25 cellular contexts compared by ENCODE assay signal in the genomic region with DNA sequence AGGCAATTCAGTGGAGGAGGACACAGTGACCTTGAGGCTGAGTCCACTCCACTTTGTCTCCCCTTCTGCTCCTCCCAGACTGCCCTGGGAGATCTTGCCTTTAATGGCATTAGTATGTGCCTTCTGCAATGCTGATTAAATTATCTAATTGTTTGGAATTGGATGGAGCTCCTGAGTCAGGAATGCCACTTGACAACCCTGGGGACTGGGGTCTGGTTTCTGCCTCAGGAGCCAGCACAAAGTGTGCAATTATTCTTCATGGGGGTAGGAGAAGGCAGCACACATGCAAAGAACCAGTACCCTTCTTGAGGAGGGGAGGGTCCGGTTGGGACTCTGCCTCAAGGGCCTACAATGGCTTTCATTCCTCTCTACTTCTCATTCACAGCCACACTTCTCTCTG. TPM values are rescaled to one million over a fixed set of nuclear protein-coding genes. Genes with fewer than 3 reads are reported as not detected.
DNase-seq lines count a peak whose midpoint lies in the region; ATAC-seq and TF ChIP-seq lines count a peak whose summit lies in the region.
"Had no signal": no experiment of that assay in that cellular context is flagged by ENCODE, and none has a peak within 500 bp of the region (broad histone marks: within the 10 kb centered on the region; RNA-seq: fewer than 3 reads in every experiment).

No MANE protein-coding gene starts in this region.

- peaks cover 10% of the 10 kb centered on the region; the same call in 1 of the 2 replicates for H3K36me3 Mint-ChIP-seq in HFFc6 (ENCODE audit: low read depth)
- H3K36me3 Mint-ChIP-seq in naive thymus-derived CD8-positive, alpha-beta T cell, result peaks cover 0 to 2% (median 0%) of the 10 kb centered on the region in 3 donors
- H3K36me3 Mint-ChIP-seq: CD14-positive monocyte had no signal

- no peak overlapping the region for H2BK15ac ChIP-seq in mesendoderm (replicated peaks; ENCODE audit: low read depth)

- POLR2A ChIA-PET in naive thymus-derived CD8-positive, alpha-beta T cell (lab: Charles Lee), result no interaction called here

- no peak overlapping the region for H3K18ac ChIP-seq in mesendoderm (ENCODE audit: low read length)

- DNase-seq in HFFc6 (no peak), NCI-H82 treated with DMSO at 0.1 percent for 48 hours (lab: John Stamatoyannopoulos, UW; ENCODE audit: unreplicated experiment) (peak; percentile 30), mesendoderm (no peak), ACHN (no peak), DMS 273 (lab: John Stamatoyannopoulos, UW; ENCODE audit: unreplicated experiment) (no peak)
- no peak for DNase-seq in naive thymus-derived CD8-positive, alpha-beta T cell
- DNase-seq: CD8-positive, alpha-beta memory T cell; DMS79 treated with DMSO at 0.1 percent for 48 hours; GM23248; H7; Karpas-422; MV-4-11; NCI-H1105; NCI-H1436 treated with DMSO at 0.1 percent for 48 hours; NCI-H1930; NCI-H446; NCI-H524 treated with DMSO at 0.1 percent for 48 hours; NCI-H774; SHP77 had no signal

- in situ Hi-C loops in ACHN (cut with HindIII; ENCODE audit: low pct_ligation_motif_present, low pct_unique_long_range_greater_than_20kb, low sequenced_read_pairs), result no loop called here

- H3K4me3 Mint-ChIP-seq in HFFc6, result peak overlapping the region; percentile 11; the same call in 1 of the 2 replicates
- no peak overlapping the region for H3K4me3 Mint-ChIP-seq in naive thymus-derived CD8-positive, alpha-beta T cell
- H3K4me3 Mint-ChIP-seq: B cell; CD14-positive monocyte; CD8-positive, alpha-beta memory T cell had no signal

- H3K4me2 ChIP-seq in mesendoderm (ENCODE audit: low read length), result no peak overlapping the region
- H3K4me2 ChIP-seq: A549 had no signal

- no peaks in the 10 kb centered on the region for H3K79me1 ChIP-seq in mesendoderm (ENCODE audit: low read length)

- peak overlapping the region; percentile 65 for H2AK5ac ChIP-seq in mesendoderm (ENCODE audit: low read length)

- no peak for ATAC-seq in GM21528 (IDR thresholded peaks at IDR 0.05; ENCODE audit: low FRiP score, unreplicated experiment)
- no peak for ATAC-seq in naive thymus-derived CD8-positive, alpha-beta T cell
- ATAC-seq: A549 had no signal

- peaks cover 15% of the 10 kb centered on the region for H3K9me3 Mint-ChIP-seq in HFFc6
- H3K9me3 Mint-ChIP-seq in naive thymus-derived CD8-positive, alpha-beta T cell, result peaks cover 0 to 8% (median 2%) of the 10 kb centered on the region in 9 donors

- TF ChIP-seq CTCF in HFFc6 (IDR thresholded peaks at IDR 0.05), result no peak

- H3K27me3 Mint-ChIP-seq in HFFc6 (ENCODE audit: insufficient read depth), result peaks cover 37% of the 10 kb centered on the region
- H3K27me3 Mint-ChIP-seq in naive thymus-derived CD8-positive, alpha-beta T cell, result peaks cover 20 to 83% (median 41%) of the 10 kb centered on the region in 5 donors

- WGBS in mesendoderm (ENCODE audit: extremely low coverage, insufficient coverage, low lambda C conversion rate), result no CpG with 5 or more reads among the region's 1 CpG

- H2BK120ac ChIP-seq in mesendoderm (ENCODE audit: low read depth, low read length), result no peak overlapping the region

- H3K23ac ChIP-seq in mesendoderm (ENCODE audit: low read length), result no peak overlapping the region

- no peaks in the 10 kb centered on the region for H3K79me2 ChIP-seq in mesendoderm (ENCODE audit: control insufficient read depth, insufficient read depth, low read length)

- no peak overlapping the region for H3K27ac ChIP-seq in mesendoderm (ENCODE audit: low read depth, low read length)
- H3K27ac ChIP-seq: A549, GM23248, RWPE1, SK-N-MC had no signal

- H3K36me3 ChIP-seq in mesendoderm (ENCODE audit: control insufficient read depth, insufficient read depth, low read length), result no peaks in the 10 kb centered on the region

- peak overlapping the region; percentile 19 for H3K56ac ChIP-seq in mesendoderm (ENCODE audit: low read length)

- no peak overlapping the region for H3K4ac ChIP-seq in mesendoderm (ENCODE audit: low read depth, low read length)

- peaks cover 10% of the 10 kb centered on the region for H3K4me1 ChIP-seq in mesendoderm (ENCODE audit: control insufficient read depth, low read depth, low read length)

- no peak overlapping the region for H4K8ac ChIP-seq in mesendoderm (ENCODE audit: low read depth, low read length)

- peaks cover 37% of the 10 kb centered on the region for H3K4me1 Mint-ChIP-seq in HFFc6 (ENCODE audit: low read depth)
- no peaks in the 10 kb centered on the region for H3K4me1 Mint-ChIP-seq in naive thymus-derived CD8-positive, alpha-beta T cell
- H3K4me1 Mint-ChIP-seq: B cell; CD14-positive monocyte; CD8-positive, alpha-beta memory T cell had no signal

- H4K5ac ChIP-seq in mesendoderm (ENCODE audit: low read length), result no peak overlapping the region

- no peak overlapping the region for H3K9ac ChIP-seq in mesendoderm (ENCODE audit: low read length)
- H3K9ac ChIP-seq: GM23248 had no signal

- H2BK5ac ChIP-seq in mesendoderm (ENCODE audit: low read length), result no peak overlapping the region

- H3K27ac Mint-ChIP-seq in HFFc6, result no peak overlapping the region; the same call in 1 of the 2 replicates
- peak overlapping the region in 1 of 10 donors; percentile 27 for H3K27ac Mint-ChIP-seq in naive thymus-derived CD8-positive, alpha-beta T cell
- H3K27ac Mint-ChIP-seq: B cell; CD14-positive monocyte; CD8-positive, alpha-beta memory T cell had no signal

- no peaks in the 10 kb centered on the region for H3K27me3 ChIP-seq in mesendoderm (ENCODE audit: insufficient read depth, low read length, poor library complexity)

- no peak overlapping the region for H3K4me3 ChIP-seq in mesendoderm (ENCODE audit: low read length)
- H3K4me3 ChIP-seq: A549, GM23248, SK-N-MC had no signal

RNA-seq across cellular contexts. Expression of a gene that starts 11.9 kb away (rescaled TPM):
- total RNA-seq in HFFc6 (2021; fragmentation: NEBNext Ultra II Directional; extraction: Animal tissue kit (Norgen Biotek cat#: 25700)), result 10 to 100 TPM; 20.9 to 29.9 (median 28.1) TPM
- 7.9 TPM for polyA plus RNA-seq in mesendoderm (2013, experiment 1 of 2)
- polyA plus RNA-seq in mesendoderm (2013, experiment 2 of 2), result 7.4 TPM
- 1 to 10 TPM; 6.7 to 7.7 TPM for total RNA-seq in naive thymus-derived CD8-positive, alpha-beta T cell
- under 1 TPM; 0.06 to 0.14 (median 0.06) TPM for polyA plus RNA-seq in naive thymus-derived CD8-positive, alpha-beta T cell
